26 cellular contexts compared by ENCODE assay signal in genomic region chr14:43877351-43877900, GRCh38.
A peak's percentile ranks its signal among the peaks of the same experiment; 100 is the strongest.
DNase-seq lines count a peak whose midpoint lies in the region; ATAC-seq and TF ChIP-seq lines count a peak whose summit lies in the region.
"Had no signal": no experiment of that assay in that cellular context is flagged by ENCODE, and none has a peak within 500 bp of the region (broad histone marks: within the 10 kb centered on the region; RNA-seq: fewer than 3 reads in every experiment).

No MANE protein-coding gene starts in this region.

- CTCF ChIA-PET in SK-N-SH (lab: Yijun Ruan, JAX) = interaction anchor here (0.6 kb wide), 1 partner anchor 543 kb away, joined by 4 read pairs; no protein-coding TSS in a partner anchor

- POLR2A ChIA-PET in SK-N-SH (lab: Yijun Ruan, JAX) = no interaction called here

- H3K27me3 ChIP-seq in SK-N-SH (ENCODE audit: insufficient read depth) = no peaks in the 10 kb centered on the region
- H3K27me3 ChIP-seq: cardiac muscle cell, dorsolateral prefrontal cortex, tibial artery had no signal

- no peaks in the 10 kb centered on the region for H3K4me1 ChIP-seq in SK-N-SH (ENCODE audit: control insufficient read depth in 1 of 2, insufficient read depth in 2 of 2, low read depth in 1 of 2, low read length in 1 of 2)
- H3K4me1 ChIP-seq: parathyroid adenoma, tibial artery had no signal

- TF ChIP-seq RAD21 in SK-N-SH (IDR thresholded peaks at IDR 0.05; ENCODE audit: low read length) = no peak

- H4K20me1 ChIP-seq in SK-N-SH (ENCODE audit: insufficient read depth) = no peaks in the 10 kb centered on the region

- intact Hi-C loops in posterior cingulate gyrus (cut with DNase I) = no loop called here

- no peak overlapping the region for H3K4me2 ChIP-seq in SK-N-SH

- H3K9ac ChIP-seq in SK-N-SH = no peak overlapping the region
- H3K9ac ChIP-seq: parathyroid adenoma had no signal

- no peaks in the 10 kb centered on the region for H3K9me2 ChIP-seq in SK-N-SH

- no peak overlapping the region for H3K4me3 ChIP-seq in SK-N-SH (ENCODE audit: low read depth in 2 of 2, low read length in 1 of 2)
- H3K4me3 ChIP-seq: cardiac muscle cell, dorsolateral prefrontal cortex, tibial artery had no signal

- H3F3A ChIP-seq in SK-N-SH (replicated peaks; ENCODE audit: insufficient read depth) = no peaks in the 10 kb centered on the region

- peak; percentile 88 for ATAC-seq in GM18520 (IDR thresholded peaks at IDR 0.05; ENCODE audit: unreplicated experiment)
- peak; percentile 55 for ATAC-seq in HG02884 (IDR thresholded peaks at IDR 0.05; ENCODE audit: unreplicated experiment)
- ATAC-seq: stimulated activated naive CD8-positive, alpha-beta T cell treated with anti-CD3 and anti-CD28 coated beads, Interleukin-15, Interleukin-2, amounts not matched to agents 100 U/mL and 50 U/mL, for 24 hours; WTC11 had no signal

- H3K9me3 ChIP-seq in SK-N-SH = no peaks in the 10 kb centered on the region
- H3K9me3 ChIP-seq: Caco-2, tibial artery had no signal

- TF ChIP-seq EP300 in SK-N-SH (IDR thresholded peaks at IDR 0.05; ENCODE audit: borderline replicate concordance in 1 of 2, low read depth in 1 of 2, low read length in 1 of 2) = no peak

- H2AFZ ChIP-seq in SK-N-SH (ENCODE audit: low read depth) = no peak overlapping the region
- H2AFZ ChIP-seq: parathyroid adenoma had no signal

- peak overlapping the region; percentile 14; the same call in 1 of the 2 replicates for H3K27ac ChIP-seq in VCaP
- no peak overlapping the region for H3K27ac ChIP-seq in SK-N-SH (ENCODE audit: low read depth in 2 of 2, low read length in 1 of 2)
- H3K27ac ChIP-seq: cardiac muscle cell, dorsolateral prefrontal cortex, epithelial cell of prostate, parathyroid adenoma, tibial artery had no signal

- no peaks in the 10 kb centered on the region for H3K36me3 ChIP-seq in SK-N-SH (replicated peaks in 1 of 2; ENCODE audit: control insufficient read depth in 1 of 2, insufficient read depth in 2 of 2, low read length in 1 of 2)
- H3K36me3 ChIP-seq: cardiac muscle cell, tibial artery had no signal

- no peaks in the 10 kb centered on the region for H3K79me2 ChIP-seq in SK-N-SH (ENCODE audit: insufficient read depth)
- H3K79me2 ChIP-seq: parathyroid adenoma had no signal

- DNase-seq in NCI-H1105 treated with DMSO at 0.1 percent for 48 hours (lab: John Stamatoyannopoulos, UW) = peak; percentile 55
- DNase-seq in posterior cingulate gyrus = no peak
- DNase-seq in SK-N-SH = no peak
- DNase-seq in activated T-cell treated with anti-CD3 and anti-CD28 coated beads, Interleukin-2, amount 50 U/mL, for 48 hours = no peak
- DNase-seq: activated CD4-positive, alpha-beta memory T cell treated with anti-CD3 and anti-CD28 coated beads for 36 hours; activated naive CD4-positive, alpha-beta T cell; amygdala; Caco-2; dorsolateral prefrontal cortex; EL; foreskin fibroblast; hypothalamus; kidney; NCI-H1436 treated with DMSO at 0.1 percent for 48 hours; OCI-M1; SHP77; stimulated activated CD4-positive, alpha-beta T cell treated with anti-CD3 and anti-CD28 coated beads, Interleukin-2, amount 100 ng/mL, for 24 hours; stimulated activated naive CD8-positive, alpha-beta T cell treated with anti-CD3 and anti-CD28 coated beads, Interleukin-15, Interleukin-2, amounts not matched to agents 100 U/mL and 50 U/mL, for 24 hours; tibial artery had no signal

- no peak for TF ChIP-seq CTCF in VCaP (conservative IDR thresholded peaks at IDR 0.05)
- no peak for TF ChIP-seq CTCF in SK-N-SH (IDR thresholded peaks at IDR 0.05)

- 18% methylated on average over 3 of the region's 3 CpGs for WGBS in SK-N-SH (ENCODE audit: low lambda C conversion rate)

TF ChIP-seq in SK-N-SH, 30 proteins besides CTCF, POLR2A, EP300 and RAD21:
- no peak for TF ChIP-seq TAF1 (IDR thresholded peaks at IDR 0.05; ENCODE audit: borderline replicate concordance, low read depth, low read length)
- TF ChIP-seq, protein P1, sequence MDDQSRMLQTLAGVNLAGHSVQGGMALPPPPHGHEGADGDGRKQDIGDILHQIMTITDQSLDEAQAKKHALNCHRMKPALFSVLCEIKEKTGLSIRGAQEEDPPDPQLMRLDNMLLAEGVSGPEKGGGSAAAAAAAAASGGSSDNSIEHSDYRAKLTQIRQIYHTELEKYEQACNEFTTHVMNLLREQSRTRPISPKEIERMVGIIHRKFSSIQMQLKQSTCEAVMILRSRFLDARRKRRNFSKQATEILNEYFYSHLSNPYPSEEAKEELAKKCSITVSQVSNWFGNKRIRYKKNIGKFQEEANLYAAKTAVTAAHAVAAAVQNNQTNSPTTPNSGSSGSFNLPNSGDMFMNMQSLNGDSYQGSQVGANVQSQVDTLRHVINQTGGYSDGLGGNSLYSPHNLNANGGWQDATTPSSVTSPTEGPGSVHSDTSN (IDR thresholded peaks at IDR 0.05) = no peak
- no peak for TF ChIP-seq MXI1 (IDR thresholded peaks at IDR 0.05; ENCODE audit: low read depth, low read length)
- TF ChIP-seq RXRA (IDR thresholded peaks at IDR 0.05; ENCODE audit: borderline replicate concordance, low read depth) = no peak
- TF ChIP-seq SIN3A (IDR thresholded peaks at IDR 0.05; ENCODE audit: borderline replicate concordance, low read depth, low read length) = no peak
- no peak for TF ChIP-seq GABPA (IDR thresholded peaks at IDR 0.05; ENCODE audit: low read depth)
- TF ChIP-seq EZH2phosphoT487 (IDR thresholded peaks at IDR 0.05; ENCODE audit: borderline replicate concordance, low read depth) = no peak
- TF ChIP-seq TEAD4 (IDR thresholded peaks at IDR 0.05; ENCODE audit: borderline replicate concordance, insufficient read depth) = no peak
- no peak for TF ChIP-seq FOXM1 (IDR thresholded peaks at IDR 0.05; ENCODE audit: low read depth)
- TF ChIP-seq REST (IDR thresholded peaks at IDR 0.05; ENCODE audit: low read depth, low read length) = no peak
- TF ChIP-seq MAX (IDR thresholded peaks at IDR 0.05; ENCODE audit: low read depth) = no peak
- no peak for TF ChIP-seq RCOR1 (IDR thresholded peaks at IDR 0.05; ENCODE audit: low read length)
- TF ChIP-seq CHD2 (IDR thresholded peaks at IDR 0.05; ENCODE audit: low read length, partially characterized antibody) = no peak
